In the genomic region with DNA sequence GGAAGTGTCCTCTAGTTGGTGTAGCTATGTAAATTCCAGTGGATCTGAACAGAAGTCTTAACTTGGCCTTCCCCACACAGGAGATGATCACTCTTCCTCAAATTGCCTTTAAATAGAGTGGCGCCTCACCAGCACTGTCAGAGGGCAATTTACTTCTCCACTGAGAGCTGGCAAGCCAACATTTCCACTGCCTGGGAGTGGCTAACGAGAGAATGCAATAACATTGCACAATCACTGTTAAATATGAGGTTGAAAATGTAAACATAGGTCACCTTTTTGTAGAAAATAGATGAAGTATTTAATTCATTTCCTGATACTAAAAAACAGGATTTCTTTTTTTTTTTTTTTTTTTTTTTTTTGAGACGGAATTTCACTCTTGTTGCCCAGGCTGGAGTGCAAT, we compare ENCODE assay signal across 11 cellular contexts. TPM values are rescaled to one million over a fixed set of nuclear protein-coding genes. Genes with fewer than 3 reads are reported as not detected.
A peak's percentile ranks its signal among the peaks of the same experiment; 100 is the strongest.
DNase-seq lines count a peak whose midpoint lies in the region.
"Had no signal": no experiment of that assay in that cellular context is flagged by ENCODE, and none has a peak within 500 bp of the region (broad histone marks: within the 10 kb centered on the region; RNA-seq: fewer than 3 reads in every experiment).

No MANE protein-coding gene starts in this region.

- no peaks in the 10 kb centered on the region for H3K27me3 ChIP-seq in GM23248 (replicated peaks; ENCODE audit: insufficient read depth)
- H3K27me3 ChIP-seq: adrenal gland, sigmoid colon had no signal

- DNase-seq in GM23248 (peak; percentile 79), NOMO-1 treated with dmso at 0.1 percent for 144 hours (lab: John Stamatoyannopoulos, UW; ENCODE audit: unreplicated experiment) (peak; percentile 90), fibroblast of gingiva (ENCODE audit: low read depth) (peak; percentile 42), pons (ENCODE audit: low spot score) (peak; percentile 75), G401 (ENCODE audit: low spot score) (no peak), COLO829 (ENCODE audit: low spot score) (no peak), T-helper 9 cell (no peak), ACHN (no peak)
- DNase-seq: left cardiac atrium, sigmoid colon had no signal

- H3K36me3 ChIP-seq in GM23248 (ENCODE audit: low read depth) = no peaks in the 10 kb centered on the region
- H3K36me3 ChIP-seq: adrenal gland, sigmoid colon had no signal

- H3K4me3 ChIP-seq in GM23248 = no peak overlapping the region
- H3K4me3 ChIP-seq: adrenal gland, sigmoid colon had no signal

- in situ Hi-C loops in GM23248 (cut with MboI) = no loop called here
- in situ Hi-C loops in G401 (cut with HindIII; ENCODE audit: low sequenced_read_pairs) = no loop called here
- in situ Hi-C loops in ACHN (cut with HindIII; ENCODE audit: low pct_ligation_motif_present, low pct_unique_long_range_greater_than_20kb, low sequenced_read_pairs) = no loop called here

- H3K9me3 ChIP-seq in GM23248 (ENCODE audit: low read depth) = no peaks in the 10 kb centered on the region
- H3K9me3 ChIP-seq: adrenal gland, sigmoid colon had no signal

- no peaks in the 10 kb centered on the region for H3K79me2 ChIP-seq in GM23248 (ENCODE audit: insufficient read depth)

- no peaks in the 10 kb centered on the region for H4K20me1 ChIP-seq in GM23248 (ENCODE audit: insufficient read depth)

- H3K4me2 ChIP-seq in GM23248 (ENCODE audit: unreplicated experiment) = peak overlapping the region; percentile 18

- peaks cover 44% of the 10 kb centered on the region for H3F3A ChIP-seq in GM23248 (ENCODE audit: insufficient read depth)

- 58 to 60% methylated on average over 3 of the region's 3 CpGs for WGBS in GM23248 (ENCODE audit: low coverage in 1 of 2, low lambda C conversion rate in 2 of 2, missing lambda C conversion rate in 2 of 2), 2 experiments

- peaks cover 67% of the 10 kb centered on the region for H3K4me1 ChIP-seq in GM23248 (ENCODE audit: insufficient read depth)
- H3K4me1 ChIP-seq: adrenal gland, sigmoid colon had no signal

- H3K27ac ChIP-seq in GM23248 = peak overlapping the region; percentile 20; the same call in 1 of the 2 replicates
- H3K27ac ChIP-seq: adrenal gland had no signal

- H2AFZ ChIP-seq in GM23248 = no peak overlapping the region

- H3K9ac ChIP-seq in GM23248 = no peak overlapping the region

- H3K9me2 ChIP-seq in GM23248 (ENCODE audit: insufficient read depth) = no peaks in the 10 kb centered on the region

RNA-seq across cellular contexts. Expression of a gene that starts 55.4 kb away (rescaled TPM):
- 73.9 and 85.8 TPM in 2 replicates for total RNA-seq in GM23248 (2014; rRNA removed; shearing (Covaris generic))
- polyA plus RNA-seq in GM23248 (2016; fragmentation: Nextera tagmentation; extraction: Ambion mirVana) = 95.6 and 99.3 TPM in 2 replicates
- 5.2 and 10.5 TPM in 2 replicates for total RNA-seq in G401 (2014; rRNA removed; shearing (Covaris generic))

Comparison
In these comparisons a context has a peak if more than half of its experiments do, and no peak if none do; other contexts are left out.
1. DNase-seq: peak in GM23248 (single experiment), NOMO-1 treated with dmso at 0.1 percent for 144 hours (single experiment), fibroblast of gingiva (single experiment) and pons (single experiment); none in G401 (single experiment), COLO829 (single experiment), T-helper 9 cell (single experiment) and ACHN (single experiment).